ENCODE assay signal across 11 cellular contexts in genomic region chr11:83835423-83835822, GRCh38.
DNase-seq lines count a peak whose midpoint lies in the region; ATAC-seq and TF ChIP-seq lines count a peak whose summit lies in the region.
"Had no signal": no experiment of that assay in that cellular context is flagged by ENCODE, and none has a peak within 500 bp of the region (broad histone marks: within the 10 kb centered on the region; RNA-seq: fewer than 3 reads in every experiment).

No MANE protein-coding gene starts in this region.

- DNase-seq in astrocyte of the spinal cord (ENCODE audit: low read depth, low spot score) (peak; percentile 24), NCI-H82 (lab: John Stamatoyannopoulos, UW) (no peak), osteoblast (ENCODE audit: insufficient read length, low spot score, missing footprints) (no peak)
- no peak for DNase-seq in activated CD4-positive, alpha-beta T cell treated with anti-CD3 and anti-CD28 coated beads for 1 hour
- no peak for DNase-seq in activated CD8-positive, alpha-beta memory T cell treated with anti-CD3 and anti-CD28 coated beads, Interleukin-2, amount 50 U/mL, for 4 hours
- DNase-seq: erythroblast had no signal

- no peak overlapping the region for H3K27ac ChIP-seq in osteoblast (ENCODE audit: low read depth, low read length)

- no peak overlapping the region for H2AFZ ChIP-seq in osteoblast (ENCODE audit: low read length)

- H3K4me1 ChIP-seq in osteoblast (ENCODE audit: insufficient read depth, low read length): no peaks in the 10 kb centered on the region

- no peak for TF ChIP-seq CTCF in astrocyte of the spinal cord (IDR thresholded peaks at IDR 0.05; ENCODE audit: low read depth, low read length)
- no peak for TF ChIP-seq CTCF in osteoblast (IDR thresholded peaks at IDR 0.05; ENCODE audit: extremely low read depth, low read depth, low read length)

- no peaks in the 10 kb centered on the region for H3K27me3 ChIP-seq in osteoblast (ENCODE audit: insufficient read depth, low read length)

- ATAC-seq in GM18498 (IDR thresholded peaks at IDR 0.05; ENCODE audit: unreplicated experiment) (peak; percentile 86), GM21360 (IDR thresholded peaks at IDR 0.05; ENCODE audit: unreplicated experiment) (peak; percentile 48), HG03045 (IDR thresholded peaks at IDR 0.05; ENCODE audit: unreplicated experiment) (peak; percentile 77)
- ATAC-seq: activated CD4-positive, CD25-positive, alpha-beta regulatory T cell treated with anti-CD3 and anti-CD28 coated beads, Interleukin-2, amount 50 U/mL, for 24 hours; left lobe of liver had no signal

- H3K4me3 ChIP-seq in astrocyte of the spinal cord (ENCODE audit: low read depth, low read length) (no peak overlapping the region), osteoblast (ENCODE audit: insufficient read depth, low read length) (no peak overlapping the region)

- no peaks in the 10 kb centered on the region for H4K20me1 ChIP-seq in osteoblast (ENCODE audit: insufficient read depth, low read length)

- H3K9me3 ChIP-seq in osteoblast (ENCODE audit: low read depth, low read length): no peaks in the 10 kb centered on the region

- H3K36me3 ChIP-seq in osteoblast (ENCODE audit: insufficient read depth, low read length): no peaks in the 10 kb centered on the region

- in situ Hi-C loops in astrocyte of the spinal cord (cut with HindIII; ENCODE audit: low sequenced_read_pairs): no loop called here

- no peak overlapping the region for H3K4me2 ChIP-seq in osteoblast (ENCODE audit: insufficient read depth, low read length)

- H3K79me2 ChIP-seq in osteoblast (ENCODE audit: insufficient read depth, low read length): no peaks in the 10 kb centered on the region
